Comparison of ENCODE assay signal across 1 cellular context in the genomic region with DNA sequence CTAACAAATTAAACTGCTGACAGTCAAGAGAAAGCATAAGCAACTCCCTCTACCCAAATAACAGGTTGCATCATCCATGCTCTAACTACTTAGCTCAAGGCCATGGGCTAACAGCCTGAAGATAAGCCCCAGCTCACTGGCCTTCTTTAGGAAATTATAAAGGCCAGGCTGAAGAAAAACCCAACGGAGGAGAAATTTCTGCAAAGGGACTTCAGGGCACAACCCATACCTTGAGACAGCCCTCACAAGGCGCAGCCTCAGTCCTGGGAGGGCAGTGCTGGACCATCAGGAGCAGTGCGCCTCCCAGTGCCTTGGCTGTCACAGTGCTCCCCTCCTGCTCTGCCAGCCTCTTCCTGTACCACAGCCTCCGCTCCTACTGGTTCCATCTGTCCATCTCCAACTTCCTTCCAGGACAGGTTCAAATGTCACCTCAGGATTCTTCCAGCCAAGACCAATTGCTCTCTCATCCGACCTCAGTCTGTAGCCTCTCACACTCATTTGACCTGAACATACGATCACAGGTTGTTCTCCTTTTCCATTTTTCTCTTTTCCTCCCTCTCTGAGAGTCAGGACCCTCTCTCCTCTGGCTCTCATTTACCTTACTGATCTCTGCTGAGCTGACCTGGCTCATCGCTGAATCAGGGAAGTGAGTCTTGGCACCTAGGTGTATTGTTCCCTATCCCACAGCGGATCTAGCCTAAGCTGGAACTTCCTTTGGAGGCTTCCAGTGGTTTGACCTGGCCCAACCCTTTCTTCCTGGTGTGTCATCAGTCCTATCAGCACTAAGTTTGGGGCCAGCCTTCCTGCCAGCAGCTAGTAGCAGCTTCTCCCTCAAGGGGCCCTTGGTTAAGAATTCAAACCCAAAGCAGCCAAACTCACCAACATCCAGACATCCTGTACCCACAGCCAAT.
A peak's percentile ranks its signal among the peaks of the same experiment; 100 is the strongest.
TF ChIP-seq lines count a peak whose summit lies in the region.

No MANE protein-coding gene starts in this region.

TF ChIP-seq in K562, 482 proteins besides CTCF, POLR2A, EP300 and RAD21 (continued from another document and continues in another):
- TF ChIP-seq, protein P1, sequence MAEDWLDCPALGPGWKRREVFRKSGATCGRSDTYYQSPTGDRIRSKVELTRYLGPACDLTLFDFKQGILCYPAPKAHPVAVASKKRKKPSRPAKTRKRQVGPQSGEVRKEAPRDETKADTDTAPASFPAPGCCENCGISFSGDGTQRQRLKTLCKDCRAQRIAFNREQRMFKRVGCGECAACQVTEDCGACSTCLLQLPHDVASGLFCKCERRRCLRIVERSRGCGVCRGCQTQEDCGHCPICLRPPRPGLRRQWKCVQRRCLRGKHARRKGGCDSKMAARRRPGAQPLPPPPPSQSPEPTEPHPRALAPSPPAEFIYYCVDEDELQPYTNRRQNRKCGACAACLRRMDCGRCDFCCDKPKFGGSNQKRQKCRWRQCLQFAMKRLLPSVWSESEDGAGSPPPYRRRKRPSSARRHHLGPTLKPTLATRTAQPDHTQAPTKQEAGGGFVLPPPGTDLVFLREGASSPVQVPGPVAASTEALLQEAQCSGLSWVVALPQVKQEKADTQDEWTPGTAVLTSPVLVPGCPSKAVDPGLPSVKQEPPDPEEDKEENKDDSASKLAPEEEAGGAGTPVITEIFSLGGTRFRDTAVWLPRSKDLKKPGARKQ (CRISPR knock-in tag; IDR thresholded peaks at IDR 0.05), result no peak
- peak; percentile 52; the same call in 1 of the 2 replicates for TF ChIP-seq C11orf30 (IDR thresholded peaks at IDR 0.05; ENCODE audit: low read depth)
- TF ChIP-seq, protein P2, sequence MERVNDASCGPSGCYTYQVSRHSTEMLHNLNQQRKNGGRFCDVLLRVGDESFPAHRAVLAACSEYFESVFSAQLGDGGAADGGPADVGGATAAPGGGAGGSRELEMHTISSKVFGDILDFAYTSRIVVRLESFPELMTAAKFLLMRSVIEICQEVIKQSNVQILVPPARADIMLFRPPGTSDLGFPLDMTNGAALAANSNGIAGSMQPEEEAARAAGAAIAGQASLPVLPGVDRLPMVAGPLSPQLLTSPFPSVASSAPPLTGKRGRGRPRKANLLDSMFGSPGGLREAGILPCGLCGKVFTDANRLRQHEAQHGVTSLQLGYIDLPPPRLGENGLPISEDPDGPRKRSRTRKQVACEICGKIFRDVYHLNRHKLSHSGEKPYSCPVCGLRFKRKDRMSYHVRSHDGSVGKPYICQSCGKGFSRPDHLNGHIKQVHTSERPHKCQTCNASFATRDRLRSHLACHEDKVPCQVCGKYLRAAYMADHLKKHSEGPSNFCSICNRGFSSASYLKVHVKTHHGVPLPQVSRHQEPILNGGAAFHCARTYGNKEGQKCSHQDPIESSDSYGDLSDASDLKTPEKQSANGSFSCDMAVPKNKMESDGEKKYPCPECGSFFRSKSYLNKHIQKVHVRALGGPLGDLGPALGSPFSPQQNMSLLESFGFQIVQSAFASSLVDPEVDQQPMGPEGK (CRISPR knock-in tag; IDR thresholded peaks at IDR 0.05; ENCODE audit: borderline replicate concordance), result no peak
- TF ChIP-seq TAL1 (IDR thresholded peaks at IDR 0.05), result no peak
- 0 out of 2 replicates have a peak, but pooled peaks have one; percentile 20 for TF ChIP-seq CXXC5 (CRISPR knock-in tag; IDR thresholded peaks at IDR 0.05)
- TF ChIP-seq LEF1 (IDR thresholded peaks at IDR 0.05), result 0 out of 2 replicates have a peak, but pooled peaks have one; percentile 28
- TF ChIP-seq, protein P3, sequence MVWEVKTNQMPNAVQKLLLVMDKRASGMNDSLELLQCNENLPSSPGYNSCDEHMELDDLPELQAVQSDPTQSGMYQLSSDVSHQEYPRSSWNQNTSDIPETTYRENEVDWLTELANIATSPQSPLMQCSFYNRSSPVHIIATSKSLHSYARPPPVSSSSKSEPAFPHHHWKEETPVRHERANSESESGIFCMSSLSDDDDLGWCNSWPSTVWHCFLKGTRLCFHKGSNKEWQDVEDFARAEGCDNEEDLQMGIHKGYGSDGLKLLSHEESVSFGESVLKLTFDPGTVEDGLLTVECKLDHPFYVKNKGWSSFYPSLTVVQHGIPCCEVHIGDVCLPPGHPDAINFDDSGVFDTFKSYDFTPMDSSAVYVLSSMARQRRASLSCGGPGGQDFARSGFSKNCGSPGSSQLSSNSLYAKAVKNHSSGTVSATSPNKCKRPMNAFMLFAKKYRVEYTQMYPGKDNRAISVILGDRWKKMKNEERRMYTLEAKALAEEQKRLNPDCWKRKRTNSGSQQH (CRISPR knock-in tag; IDR thresholded peaks at IDR 0.05), result 0 out of 2 replicates have a peak, but pooled peaks have one; percentile 51
- 0 out of 2 replicates have a peak, but pooled peaks have one; percentile 14 for TF ChIP-seq FOXM1 (IDR thresholded peaks at IDR 0.05; ENCODE audit: low read depth)
- TF ChIP-seq FOXM1 (CRISPR knock-in tag; IDR thresholded peaks at IDR 0.05; ENCODE audit: low read depth), result no peak
- TF ChIP-seq NFATC3 (IDR thresholded peaks at IDR 0.05), result 0 out of 2 replicates have a peak, but pooled peaks have one; percentile 28
- TF ChIP-seq GABPA (tag; conservative IDR thresholded peaks at IDR 0.05; ENCODE audit: low read depth), result peak; percentile 46
- TF ChIP-seq, protein P4, sequence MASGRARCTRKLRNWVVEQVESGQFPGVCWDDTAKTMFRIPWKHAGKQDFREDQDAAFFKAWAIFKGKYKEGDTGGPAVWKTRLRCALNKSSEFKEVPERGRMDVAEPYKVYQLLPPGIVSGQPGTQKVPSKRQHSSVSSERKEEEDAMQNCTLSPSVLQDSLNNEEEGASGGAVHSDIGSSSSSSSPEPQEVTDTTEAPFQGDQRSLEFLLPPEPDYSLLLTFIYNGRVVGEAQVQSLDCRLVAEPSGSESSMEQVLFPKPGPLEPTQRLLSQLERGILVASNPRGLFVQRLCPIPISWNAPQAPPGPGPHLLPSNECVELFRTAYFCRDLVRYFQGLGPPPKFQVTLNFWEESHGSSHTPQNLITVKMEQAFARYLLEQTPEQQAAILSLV (tag; IDR thresholded peaks at IDR 0.05), result peak; percentile 36; the same call in 1 of the 2 replicates
- peak; percentile 64; the same call in 1 of the 2 replicates for TF ChIP-seq SMARCE1 (IDR thresholded peaks at IDR 0.05)
- TF ChIP-seq, protein P5, sequence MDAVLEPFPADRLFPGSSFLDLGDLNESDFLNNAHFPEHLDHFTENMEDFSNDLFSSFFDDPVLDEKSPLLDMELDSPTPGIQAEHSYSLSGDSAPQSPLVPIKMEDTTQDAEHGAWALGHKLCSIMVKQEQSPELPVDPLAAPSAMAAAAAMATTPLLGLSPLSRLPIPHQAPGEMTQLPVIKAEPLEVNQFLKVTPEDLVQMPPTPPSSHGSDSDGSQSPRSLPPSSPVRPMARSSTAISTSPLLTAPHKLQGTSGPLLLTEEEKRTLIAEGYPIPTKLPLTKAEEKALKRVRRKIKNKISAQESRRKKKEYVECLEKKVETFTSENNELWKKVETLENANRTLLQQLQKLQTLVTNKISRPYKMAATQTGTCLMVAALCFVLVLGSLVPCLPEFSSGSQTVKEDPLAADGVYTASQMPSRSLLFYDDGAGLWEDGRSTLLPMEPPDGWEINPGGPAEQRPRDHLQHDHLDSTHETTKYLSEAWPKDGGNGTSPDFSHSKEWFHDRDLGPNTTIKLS (IDR thresholded peaks at IDR 0.05; ENCODE audit: borderline replicate concordance, low read depth), result peak; percentile 52; the same call in 1 of the 2 replicates
- TF ChIP-seq SMARCA4 (IDR thresholded peaks at IDR 0.05), result peak; percentile 74
- TF ChIP-seq BRD9 (IDR thresholded peaks at IDR 0.05; ENCODE audit: low read depth, partially characterized antibody), result peak; percentile 49
- TF ChIP-seq SUPT5H (IDR thresholded peaks at IDR 0.05), result peak; percentile 56
- TF ChIP-seq TARDBP (IDR thresholded peaks at IDR 0.05), result no peak
- TF ChIP-seq, protein P6, sequence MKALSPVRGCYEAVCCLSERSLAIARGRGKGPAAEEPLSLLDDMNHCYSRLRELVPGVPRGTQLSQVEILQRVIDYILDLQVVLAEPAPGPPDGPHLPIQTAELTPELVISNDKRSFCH (CRISPR knock-in tag; IDR thresholded peaks at IDR 0.05), result no peak
- TF ChIP-seq, protein P6 (tag; IDR thresholded peaks at IDR 0.05), result 0 out of 2 replicates have a peak, but pooled peaks have one; percentile 41
- peak; percentile 82; the same call in 1 of the 2 replicates for TF ChIP-seq CTBP1 (IDR thresholded peaks at IDR 0.05; ENCODE audit: borderline replicate concordance)
- peak; percentile 49 for TF ChIP-seq ELF1 (tag; IDR thresholded peaks at IDR 0.05)
- TF ChIP-seq ARID1B (IDR thresholded peaks at IDR 0.05), result peak; percentile 64
- TF ChIP-seq PML (IDR thresholded peaks at IDR 0.05; ENCODE audit: low read length), result peak; percentile 20; the same call in 1 of the 2 replicates
- peak; percentile 5 for TF ChIP-seq TBP (optimal IDR thresholded peaks at IDR 0.05; ENCODE audit: low read depth, low read length)
- TF ChIP-seq KDM5B (IDR thresholded peaks at IDR 0.05; ENCODE audit: insufficient replicate concordance, low read depth, low read length), result peak; percentile 57
- peak; percentile 85 for TF ChIP-seq JUND (IDR thresholded peaks at IDR 0.05; ENCODE audit: borderline replicate concordance, low read depth, low read length)
- peak; percentile 56; the same call in 2 of the 3 replicates for TF ChIP-seq JUND (tag; IDR thresholded peaks at IDR 0.05; ENCODE audit: borderline replicate concordance, low read depth, low read length)
- TF ChIP-seq, protein P7, sequence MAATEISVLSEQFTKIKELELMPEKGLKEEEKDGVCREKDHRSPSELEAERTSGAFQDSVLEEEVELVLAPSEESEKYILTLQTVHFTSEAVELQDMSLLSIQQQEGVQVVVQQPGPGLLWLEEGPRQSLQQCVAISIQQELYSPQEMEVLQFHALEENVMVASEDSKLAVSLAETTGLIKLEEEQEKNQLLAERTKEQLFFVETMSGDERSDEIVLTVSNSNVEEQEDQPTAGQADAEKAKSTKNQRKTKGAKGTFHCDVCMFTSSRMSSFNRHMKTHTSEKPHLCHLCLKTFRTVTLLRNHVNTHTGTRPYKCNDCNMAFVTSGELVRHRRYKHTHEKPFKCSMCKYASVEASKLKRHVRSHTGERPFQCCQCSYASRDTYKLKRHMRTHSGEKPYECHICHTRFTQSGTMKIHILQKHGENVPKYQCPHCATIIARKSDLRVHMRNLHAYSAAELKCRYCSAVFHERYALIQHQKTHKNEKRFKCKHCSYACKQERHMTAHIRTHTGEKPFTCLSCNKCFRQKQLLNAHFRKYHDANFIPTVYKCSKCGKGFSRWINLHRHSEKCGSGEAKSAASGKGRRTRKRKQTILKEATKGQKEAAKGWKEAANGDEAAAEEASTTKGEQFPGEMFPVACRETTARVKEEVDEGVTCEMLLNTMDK (IDR thresholded peaks at IDR 0.05; ENCODE audit: borderline replicate concordance, insufficient read depth, low read depth, low read length, poor library complexity, severe bottlenecking), result peak; percentile 74
- peak; percentile 21; the same call in 1 of the 2 replicates for TF ChIP-seq NFIC (IDR thresholded peaks at IDR 0.05)
- no peak for TF ChIP-seq ZNF197 (CRISPR knock-in tag; IDR thresholded peaks at IDR 0.05; ENCODE audit: low read depth)
- peak; percentile 98 for TF ChIP-seq HDGF (IDR thresholded peaks at IDR 0.05)
- TF ChIP-seq, protein P8, sequence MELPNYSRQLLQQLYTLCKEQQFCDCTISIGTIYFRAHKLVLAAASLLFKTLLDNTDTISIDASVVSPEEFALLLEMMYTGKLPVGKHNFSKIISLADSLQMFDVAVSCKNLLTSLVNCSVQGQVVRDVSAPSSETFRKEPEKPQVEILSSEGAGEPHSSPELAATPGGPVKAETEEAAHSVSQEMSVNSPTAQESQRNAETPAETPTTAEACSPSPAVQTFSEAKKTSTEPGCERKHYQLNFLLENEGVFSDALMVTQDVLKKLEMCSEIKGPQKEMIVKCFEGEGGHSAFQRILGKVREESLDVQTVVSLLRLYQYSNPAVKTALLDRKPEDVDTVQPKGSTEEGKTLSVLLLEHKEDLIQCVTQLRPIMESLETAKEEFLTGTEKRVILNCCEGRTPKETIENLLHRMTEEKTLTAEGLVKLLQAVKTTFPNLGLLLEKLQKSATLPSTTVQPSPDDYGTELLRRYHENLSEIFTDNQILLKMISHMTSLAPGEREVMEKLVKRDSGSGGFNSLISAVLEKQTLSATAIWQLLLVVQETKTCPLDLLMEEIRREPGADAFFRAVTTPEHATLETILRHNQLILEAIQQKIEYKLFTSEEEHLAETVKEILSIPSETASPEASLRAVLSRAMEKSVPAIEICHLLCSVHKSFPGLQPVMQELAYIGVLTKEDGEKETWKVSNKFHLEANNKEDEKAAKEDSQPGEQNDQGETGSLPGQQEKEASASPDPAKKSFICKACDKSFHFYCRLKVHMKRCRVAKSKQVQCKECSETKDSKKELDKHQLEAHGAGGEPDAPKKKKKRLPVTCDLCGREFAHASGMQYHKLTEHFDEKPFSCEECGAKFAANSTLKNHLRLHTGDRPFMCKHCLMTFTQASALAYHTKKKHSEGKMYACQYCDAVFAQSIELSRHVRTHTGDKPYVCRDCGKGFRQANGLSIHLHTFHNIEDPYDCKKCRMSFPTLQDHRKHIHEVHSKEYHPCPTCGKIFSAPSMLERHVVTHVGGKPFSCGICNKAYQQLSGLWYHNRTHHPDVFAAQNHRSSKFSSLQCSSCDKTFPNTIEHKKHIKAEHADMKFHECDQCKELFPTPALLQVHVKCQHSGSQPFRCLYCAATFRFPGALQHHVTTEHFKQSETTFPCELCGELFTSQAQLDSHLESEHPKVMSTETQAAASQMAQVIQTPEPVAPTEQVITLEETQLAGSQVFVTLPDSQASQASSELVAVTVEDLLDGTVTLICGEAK (IDR thresholded peaks at IDR 0.05), result peak; percentile 58
- TF ChIP-seq, protein P8 (CRISPR knock-in tag; IDR thresholded peaks at IDR 0.05), result no peak
- peak; percentile 62; the same call in 1 of the 2 replicates for TF ChIP-seq NCOA1 (IDR thresholded peaks at IDR 0.05; ENCODE audit: low read depth)
- TF ChIP-seq HDAC2 (IDR thresholded peaks at IDR 0.05), result peak; percentile 73; the same call in 1 of the 2 replicates
- TF ChIP-seq HDAC1 (IDR thresholded peaks at IDR 0.05), result peak in 1 of 2 experiments; percentile 59; a peak in 2 of 4 replicates
